In genomic region chr15:77420610-77421369, GRCh38 we compare ENCODE assay signal across 7 cellular contexts. TPM values are rescaled to one million over a fixed set of nuclear protein-coding genes. Genes with fewer than 3 reads are reported as not detected.
A peak's percentile ranks its signal among the peaks of the same experiment; 100 is the strongest.
DNase-seq lines count a peak whose midpoint lies in the region; ATAC-seq and TF ChIP-seq lines count a peak whose summit lies in the region.

Gene HMG20A, plus strand, starts transcription at chr15:77420888. Its CDS starts 37,520 bp downstream, at chr15:77458408.

- H3K9me3 ChIP-seq in iPS-18c (ENCODE audit: control insufficient read depth, insufficient read depth, low read length) (no peaks in the 10 kb centered on the region), skeletal muscle satellite cell (replicated peaks; ENCODE audit: low read length) (no peaks in the 10 kb centered on the region)

- H3K4me2 ChIP-seq in skeletal muscle satellite cell (ENCODE audit: low read length): peak within 1 kb of the TSS; percentile 83

- TF ChIP-seq CTCF in brain microvascular endothelial cell (IDR thresholded peaks at IDR 0.05; ENCODE audit: low read depth, low read length, missing control alignments): no peak

- DNase-seq in NCI-H2081 treated with DMSO at 0.1 percent for 48 hours (lab: John Stamatoyannopoulos, UW): peak; percentile 82
- DNase-seq in UCSD-AML1 (lab: John Stamatoyannopoulos, UW; ENCODE audit: unreplicated experiment): peak; percentile 75
- peak; percentile 62 for DNase-seq in brain microvascular endothelial cell

- H3K4me1 ChIP-seq in skeletal muscle satellite cell (ENCODE audit: control insufficient read depth, insufficient read depth, low read length): peaks cover 34% of the 10 kb centered on the region

- H3K4me3 ChIP-seq in brain microvascular endothelial cell (ENCODE audit: low read depth, low read length) (peak within 1 kb of the TSS; percentile 87), iPS-18c (ENCODE audit: insufficient read depth, low read depth, low read length) (peak within 1 kb of the TSS; percentile 72), skeletal muscle satellite cell (ENCODE audit: low read length) (peak within 1 kb of the TSS; percentile 97)

- in situ Hi-C loops in brain microvascular endothelial cell (cut with HindIII; ENCODE audit: low pct_ligation_motif_present, low sequenced_read_pairs): no loop called here

- peak within 1 kb of the TSS; percentile 97 for H3K9ac ChIP-seq in skeletal muscle satellite cell (ENCODE audit: low read depth, low read length)

- no peaks in the 10 kb centered on the region for H3K27me3 ChIP-seq in brain microvascular endothelial cell (replicated peaks)
- no peaks in the 10 kb centered on the region for H3K27me3 ChIP-seq in skeletal muscle satellite cell (ENCODE audit: control insufficient read depth, insufficient read depth, low read length)

- H3K36me3 ChIP-seq in brain microvascular endothelial cell (replicated peaks) (peaks cover 2% of the 10 kb centered on the region), skeletal muscle satellite cell (ENCODE audit: insufficient read depth, low read length) (no peaks in the 10 kb centered on the region)

- ATAC-seq in GM18511 (IDR thresholded peaks at IDR 0.05; ENCODE audit: unreplicated experiment) (peak; percentile 57), HG02981 (IDR thresholded peaks at IDR 0.05; ENCODE audit: unreplicated experiment) (peak; percentile 30)

- peak within 1 kb of the TSS; percentile 94 for H3K27ac ChIP-seq in brain microvascular endothelial cell

RNA-seq across cellular contexts. Expression of gene HMG20A, which starts in this region (rescaled TPM):
- total RNA-seq in skeletal muscle satellite cell (2012; rRNA removed): 20.3 and 23.6 TPM in 2 replicates

Comparison
In these comparisons a context has a peak if more than half of its experiments do, and no peak if none do; other contexts are left out.
1. Peak in every context shown above with its lines: DNase-seq, ATAC-seq, H3K4me3 ChIP-seq and H3K27ac ChIP-seq.